In the genomic region with DNA sequence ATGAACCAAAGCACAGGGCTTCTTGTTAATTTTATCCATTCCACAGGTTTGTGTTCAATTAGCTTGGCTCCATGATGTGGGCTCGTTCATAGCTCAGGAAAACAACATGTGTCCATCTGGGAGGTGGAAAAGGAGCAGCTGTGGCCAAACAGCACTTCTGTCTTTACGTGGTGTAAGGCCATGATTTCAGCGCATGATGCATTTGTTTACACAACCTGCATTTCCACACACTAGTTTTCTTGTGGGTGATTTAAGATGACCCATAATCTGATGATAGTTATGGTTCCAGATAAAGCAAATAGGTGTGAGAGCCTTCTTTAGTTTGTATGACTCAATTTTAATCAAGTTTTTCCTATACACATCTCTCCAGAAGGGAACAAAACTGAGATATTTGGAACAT, we compare ENCODE assay signal across 15 cellular contexts.
A peak's percentile ranks its signal among the peaks of the same experiment; 100 is the strongest.
DNase-seq lines count a peak whose midpoint lies in the region; TF ChIP-seq lines count a peak whose summit lies in the region.
"Had no signal": no experiment of that assay in that cellular context is flagged by ENCODE, and none has a peak within 500 bp of the region (broad histone marks: within the 10 kb centered on the region; RNA-seq: fewer than 3 reads in every experiment).

No MANE protein-coding gene starts in this region.

- TF ChIP-seq CTCF in epithelial cell of esophagus (IDR thresholded peaks at IDR 0.05; ENCODE audit: insufficient read depth, low read depth, low read length, missing control alignments), result no peak

- no peak overlapping the region for H3K4me3 ChIP-seq in epithelial cell of esophagus (ENCODE audit: low read length)
- H3K4me3 ChIP-seq: tibial artery had no signal

- DNase-seq in EH (ENCODE audit: low read depth) (peak; percentile 27), NCI-H460 (ENCODE audit: extremely low read depth, low read depth) (peak; percentile 68), epithelial cell of esophagus (ENCODE audit: low read depth) (peak; percentile 86), myocyte (ENCODE audit: low read depth) (peak; percentile 43), superior temporal gyrus (ENCODE audit: extremely low spot score) (no peak), cerebellum (ENCODE audit: low spot score) (no peak)
- no peak for DNase-seq in stimulated activated CD4-positive, alpha-beta T cell treated with anti-CD3 and anti-CD28 coated beads, Interleukin-4, amount 100 ng/mL, for 4 hours
- DNase-seq: C1 segment of cervical spinal cord, DMS79, head of caudate nucleus, kidney, MM.1S, NCI-H1694 treated with DMSO at 0.1 percent for 48 hours, NCI-H446, tibial artery had no signal

Comparison
In these comparisons a context has a peak if more than half of its experiments do, and no peak if none do; other contexts are left out.
1. DNase-seq: peak in EH (single experiment), NCI-H460 (single experiment), epithelial cell of esophagus (single experiment) and myocyte (single experiment); none in superior temporal gyrus (single experiment), stimulated activated CD4-positive, alpha-beta T cell treated with anti-CD3 and anti-CD28 coated beads, Interleukin-4, amount 100 ng/mL, for 4 hours (0 of 2) and cerebellum (single experiment).